8 cellular contexts compared by ENCODE assay signal in genomic region chr5:140547508-140548299, GRCh38.
A peak's percentile ranks its signal among the peaks of the same experiment; 100 is the strongest.
DNase-seq lines count a peak whose midpoint lies in the region; ATAC-seq and TF ChIP-seq lines count a peak whose summit lies in the region.

TSS of gene EIF4EBP3 (plus strand) at chr5:140547662. CDS start at chr5:140547738, 76 bp downstream.

- peak; percentile 98 for ATAC-seq in HG02763 (IDR thresholded peaks at IDR 0.05; ENCODE audit: unreplicated experiment)

- TF ChIP-seq CTCF in GM12875 (IDR thresholded peaks at IDR 0.05; ENCODE audit: borderline replicate concordance, insufficient read depth, low read depth, low read length) = peak; percentile 59

- H3K4me3 ChIP-seq in GM12875 (ENCODE audit: low read depth, low read length) = peak within 1 kb of the TSS; percentile 17

- DNase-seq in NCI-H2029 treated with DMSO at 0.1 percent for 48 hours (lab: John Stamatoyannopoulos, UW) (peak; percentile 85), inferior parietal cortex (ENCODE audit: extremely low spot score) (peak; percentile 94), smooth muscle cell of the brain vasculature (ENCODE audit: low read depth, low spot score) (peak; percentile 87), DMS79 (lab: John Stamatoyannopoulos, UW) (no peak)
- DNase-seq in activated CD4-positive, CD25-positive, alpha-beta regulatory T cell treated with anti-CD3 and anti-CD28 coated beads, Interleukin-2, amount 50 U/mL, for 16 hours (ENCODE audit: low read depth, low spot score) = peak; percentile 70
- DNase-seq in central memory CD4-positive, alpha-beta T cell = peak; percentile 85
